Comparison of ENCODE assay signal across 20 cellular contexts in genomic region chr1:67956096-67956495, GRCh38.
A peak's percentile ranks its signal among the peaks of the same experiment; 100 is the strongest.
DNase-seq lines count a peak whose midpoint lies in the region; ATAC-seq, FAIRE-seq and TF ChIP-seq lines count a peak whose summit lies in the region.
"Had no signal": no experiment of that assay in that cellular context is flagged by ENCODE, and none has a peak within 500 bp of the region (broad histone marks: within the 10 kb centered on the region; RNA-seq: fewer than 3 reads in every experiment).

No MANE protein-coding gene starts in this region.

- peak; percentile 49 for DNase-seq in IMR-90
- DNase-seq in astrocyte (ENCODE audit: low read depth): peak; percentile 82
- DNase-seq in kidney tubule cell (ENCODE audit: low spot score): peak; percentile 41
- peak; percentile 49 for DNase-seq in renal cortical epithelial cell (ENCODE audit: low read depth)
- DNase-seq in T-helper 1 cell: no peak
- no peak for DNase-seq in Peyer's patch
- DNase-seq: Caco-2; CD4-positive, alpha-beta T cell; GF-D8; KG1; NCI-H1105 treated with DMSO at 0.1 percent for 48 hours; NCI-H1694 treated with DMSO at 0.1 percent for 48 hours; NCI-H226; NCI-H524; PC-9; SJCRH30 had no signal

- no peak overlapping the region for H3K56ac ChIP-seq in IMR-90 (ENCODE audit: extremely low read depth, insufficient read depth, low read length)

- no peaks in the 10 kb centered on the region for H3K79me1 ChIP-seq in IMR-90 (ENCODE audit: low read depth in 1 of 2, low read length in 2 of 2)

- POLR2A ChIA-PET in IMR-90 (lab: Charles Lee; ENCODE audit: unreplicated experiment): no interaction called here

- H3K36me3 Mint-ChIP-seq in astrocyte (ENCODE audit: low read depth, unreplicated experiment): no peaks in the 10 kb centered on the region

- BruUV-seq in IMR-90 (replicated peaks; lab: Mats Ljungman, UMichigan): no TSS peak

- no peak for ATAC-seq in IMR-90 (ENCODE audit: low read depth)
- ATAC-seq in HG03095 (IDR thresholded peaks at IDR 0.05; ENCODE audit: unreplicated experiment): no peak
- ATAC-seq: A549, HepG2 had no signal

- no peak for FAIRE-seq in astrocyte (lab: Jason Lieb, UNC)
- FAIRE-seq: A549, H1, HepG2 had no signal

- peaks cover 4% of the 10 kb centered on the region for H3K9me3 Mint-ChIP-seq in astrocyte (ENCODE audit: unreplicated experiment)
- H3K9me3 Mint-ChIP-seq: CD4-positive, alpha-beta T cell had no signal

- H3K9me1 ChIP-seq in IMR-90 (ENCODE audit: insufficient read depth, low read length): 0 out of 2 replicates have a peak, but pooled peaks cover 4% of the 10 kb centered on the region

- no peak overlapping the region for H2BK5ac ChIP-seq in IMR-90 (ENCODE audit: low read depth, low read length, poor library complexity, severe bottlenecking)

- H3K27me3 ChIP-seq in IMR-90 (ENCODE audit: control insufficient read depth, insufficient read depth, low read length) (no peaks in the 10 kb centered on the region), astrocyte (ENCODE audit: insufficient read depth, low read length) (no peaks in the 10 kb centered on the region), Peyer's patch (no peaks in the 10 kb centered on the region)
- H3K27me3 ChIP-seq: SJCRH30 had no signal

- no peak overlapping the region for H3K9ac ChIP-seq in IMR-90 (ENCODE audit: low read depth, low read length)
- no peak overlapping the region for H3K9ac ChIP-seq in astrocyte (ENCODE audit: low read length)

- no peak overlapping the region for H3K4me3 ChIP-seq in IMR-90 (ENCODE audit: insufficient read depth, low read depth, low read length)
- no peak overlapping the region for H3K4me3 ChIP-seq in astrocyte (ENCODE audit: insufficient read depth, low read depth, low read length)
- H3K4me3 ChIP-seq in Peyer's patch: no peak overlapping the region
- H3K4me3 ChIP-seq: A549, PC-9, SJCRH30 had no signal

- no peak overlapping the region for H3K27ac ChIP-seq in IMR-90 (ENCODE audit: insufficient read depth, low read length)
- no peak overlapping the region for H3K27ac ChIP-seq in astrocyte (ENCODE audit: low read depth, low read length)
- H3K27ac ChIP-seq in Peyer's patch: no peak overlapping the region
- H3K27ac ChIP-seq: PC-9, SJCRH30 had no signal

- no peak overlapping the region for H2AK9ac ChIP-seq in IMR-90 (replicated peaks; ENCODE audit: low read depth, low read length, poor library complexity)

- TF ChIP-seq RAD21 in IMR-90 (IDR thresholded peaks at IDR 0.05; ENCODE audit: low read length): no peak

- H3K4me1 Mint-ChIP-seq in astrocyte (ENCODE audit: low read depth, unreplicated experiment): peaks cover 11% of the 10 kb centered on the region

- H3K4me2 ChIP-seq in IMR-90 (ENCODE audit: low read depth, low read length) (no peak overlapping the region), astrocyte (ENCODE audit: low read length) (no peak overlapping the region)
- H3K4me2 ChIP-seq: A549, PC-9 had no signal

- H3K27ac Mint-ChIP-seq in astrocyte (ENCODE audit: unreplicated experiment): no peak overlapping the region
- H3K27ac Mint-ChIP-seq: CD4-positive, alpha-beta T cell had no signal

- TF ChIP-seq POLR2A in IMR-90 (IDR thresholded peaks at IDR 0.05; ENCODE audit: low read depth, low read length): no peak
- no peak for TF ChIP-seq POLR2A in Peyer's patch (IDR thresholded peaks at IDR 0.05)

- H3K18ac ChIP-seq in IMR-90 (ENCODE audit: low read depth, low read length): no peak overlapping the region

- H3K36me3 ChIP-seq in IMR-90 (ENCODE audit: control insufficient read depth, insufficient read depth, low read length): no peaks in the 10 kb centered on the region
- no peaks in the 10 kb centered on the region for H3K36me3 ChIP-seq in astrocyte (ENCODE audit: insufficient read depth, low read length)
- no peaks in the 10 kb centered on the region for H3K36me3 ChIP-seq in Peyer's patch
- H3K36me3 ChIP-seq: SJCRH30 had no signal

- no peak overlapping the region for H2BK120ac ChIP-seq in IMR-90 (ENCODE audit: low read depth, low read length)

- H3K4me1 ChIP-seq in IMR-90 (ENCODE audit: control insufficient read depth, insufficient read depth, low read length) (peaks cover 2% of the 10 kb centered on the region; the same call in 1 of the 2 replicates), astrocyte (ENCODE audit: insufficient read depth, low read length) (peaks cover 12% of the 10 kb centered on the region), Peyer's patch (no peaks in the 10 kb centered on the region)
- H3K4me1 ChIP-seq: Caco-2, SJCRH30 had no signal

- TF ChIP-seq CTCF in IMR-90 (conservative IDR thresholded peaks at IDR 0.05; ENCODE audit: low read depth, low read length) (no peak), astrocyte (IDR thresholded peaks at IDR 0.05; ENCODE audit: insufficient read depth, low read depth, low read length) (no peak), Peyer's patch (IDR thresholded peaks at IDR 0.05) (no peak)

- no peak overlapping the region for H3K14ac ChIP-seq in IMR-90 (replicated peaks; ENCODE audit: low read depth, low read length)

- dilution Hi-C loops in IMR-90 (cut with HindIII; ENCODE audit: low sequenced_read_pairs, unreplicated experiment): no loop called here

- no peak overlapping the region for H3K4ac ChIP-seq in IMR-90 (ENCODE audit: low read depth, low read length)

- peaks cover 2% of the 10 kb centered on the region for H3K27me3 Mint-ChIP-seq in astrocyte (ENCODE audit: low read depth, unreplicated experiment)

- H2AFZ ChIP-seq in IMR-90 (replicated peaks; ENCODE audit: low read length, poor library complexity): no peak overlapping the region
- no peak overlapping the region for H2AFZ ChIP-seq in astrocyte (ENCODE audit: low read depth, low read length)
- H2AFZ ChIP-seq: PC-9 had no signal

- in situ Hi-C loops in IMR-90 (cut with MboI; ENCODE audit: low sequenced_read_pairs): no loop called here

- H2BK20ac ChIP-seq in IMR-90 (ENCODE audit: low read depth, low read length): no peak overlapping the region

- H3K9me3 ChIP-seq in IMR-90 (ENCODE audit: control insufficient read depth, insufficient read depth, low read length) (no peaks in the 10 kb centered on the region), astrocyte (ENCODE audit: insufficient read depth, low read depth, low read length) (no peaks in the 10 kb centered on the region), Peyer's patch (no peaks in the 10 kb centered on the region)
- H3K9me3 ChIP-seq: A549, Caco-2, SJCRH30 had no signal

- H4K8ac ChIP-seq in IMR-90 (ENCODE audit: low read depth in 2 of 2, low read length in 2 of 2): no peak overlapping the region

- no peak overlapping the region for H3K4me3 Mint-ChIP-seq in astrocyte (ENCODE audit: unreplicated experiment)
- H3K4me3 Mint-ChIP-seq: CD4-positive, alpha-beta T cell had no signal

- CTCF ChIA-PET in IMR-90 (lab: Yijun Ruan, JAX): no interaction called here

- H3K23ac ChIP-seq in IMR-90 (ENCODE audit: low read depth, low read length): no peak overlapping the region

- intact Hi-C loops in IMR-90 (cut with micrococcal nuclease): no loop called here

- H4K20me1 ChIP-seq in IMR-90 (ENCODE audit: insufficient read depth, low read length) (no peaks in the 10 kb centered on the region), astrocyte (ENCODE audit: insufficient read depth, low read length) (no peaks in the 10 kb centered on the region)

- no peak overlapping the region for H2BK15ac ChIP-seq in IMR-90 (ENCODE audit: low read depth, low read length)

- H2AK5ac ChIP-seq in IMR-90 (ENCODE audit: low read depth, low read length): no peak overlapping the region

- H3K79me2 ChIP-seq in astrocyte (ENCODE audit: insufficient read depth, low read length): no peaks in the 10 kb centered on the region

- H4K91ac ChIP-seq in IMR-90 (ENCODE audit: insufficient read depth, low read depth, low read length): no peak overlapping the region

- H4K5ac ChIP-seq in IMR-90 (ENCODE audit: low read depth, low read length): no peak overlapping the region

TF ChIP-seq in IMR-90, 13 proteins besides CTCF, POLR2A, EP300 and RAD21:
- no peak for TF ChIP-seq SMC3 (IDR thresholded peaks at IDR 0.05; ENCODE audit: low read depth, low read length)
- TF ChIP-seq RFX5 (IDR thresholded peaks at IDR 0.05; ENCODE audit: low read depth, low read length): no peak
TF ChIP-seq in IMR-90: peak in this region for 0.

Comparison
In these comparisons a context has a peak if more than half of its experiments do, and no peak if none do; other contexts are left out.
1. DNase-seq: peak in IMR-90 (single experiment), astrocyte (single experiment), kidney tubule cell (single experiment) and renal cortical epithelial cell (single experiment); none in T-helper 1 cell (0 of 5) and Peyer's patch (0 of 3).